ENCODE assay signal across 8 cellular contexts in the genomic region with DNA sequence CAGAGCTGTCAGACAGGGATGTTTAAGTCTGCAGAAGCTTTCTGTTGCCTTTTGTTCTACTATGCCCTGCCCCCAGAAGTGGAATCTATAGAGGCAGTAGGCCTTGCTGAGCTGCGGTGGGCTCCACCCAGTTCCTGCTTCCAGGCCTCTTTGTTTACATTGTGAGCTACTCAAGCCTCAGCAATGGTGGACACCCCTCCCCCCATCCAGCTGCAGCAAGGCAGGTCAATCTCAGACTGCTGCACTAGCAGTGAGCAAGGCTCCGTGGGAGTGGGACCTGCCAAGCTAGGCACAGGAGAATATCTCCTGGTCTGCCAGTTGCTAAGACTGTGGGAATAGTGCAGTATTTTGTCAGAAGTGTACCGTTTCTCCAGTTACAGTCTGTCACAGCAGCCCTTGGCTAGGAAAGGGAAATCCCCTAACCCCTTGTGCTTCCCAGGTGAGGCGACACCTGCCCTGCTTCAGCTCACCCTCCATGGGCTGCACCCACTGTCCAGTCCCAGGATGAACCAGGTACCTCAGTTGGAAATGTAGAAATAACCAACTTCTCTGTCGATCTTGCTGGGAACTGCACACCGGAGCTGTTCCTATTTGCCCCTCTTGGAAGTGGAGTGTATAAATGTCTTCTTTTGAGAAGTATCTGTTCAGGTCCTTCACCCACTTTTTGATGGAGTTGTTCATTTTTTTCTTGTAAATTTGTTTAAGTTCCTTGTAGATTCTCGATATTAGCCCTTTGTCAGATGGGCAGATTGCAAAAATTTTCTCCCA.
DNase-seq lines count a peak whose midpoint lies in the region; TF ChIP-seq lines count a peak whose summit lies in the region.

No MANE protein-coding gene starts in this region.

- no peak for TF ChIP-seq EP300 in sigmoid colon (IDR thresholded peaks at IDR 0.05)

- no peaks in the 10 kb centered on the region for H4K20me1 ChIP-seq in fibroblast of lung (ENCODE audit: control insufficient read depth, extremely low read depth, insufficient read depth, low read length)

- no peaks in the 10 kb centered on the region for H3K36me3 ChIP-seq in fibroblast of lung (ENCODE audit: control insufficient read depth, insufficient read depth, low read length)
- no peaks in the 10 kb centered on the region for H3K36me3 ChIP-seq in tibial artery
- H3K36me3 ChIP-seq in sigmoid colon, result no peaks in the 10 kb centered on the region

- H3K79me2 ChIP-seq in fibroblast of lung (ENCODE audit: control insufficient read depth, insufficient read depth, low read length), result no peaks in the 10 kb centered on the region

- H3K4me3 ChIP-seq in fibroblast of lung (replicated peaks in 1 of 4; ENCODE audit: control extremely low read depth in 1 of 4, insufficient read depth in 1 of 4, low read depth in 3 of 4, low read length in 4 of 4) (no peak overlapping the region), tibial artery (no peak overlapping the region), sigmoid colon (no peak overlapping the region)

- H3K9ac ChIP-seq in fibroblast of lung (ENCODE audit: insufficient read depth, low read length), result no peak overlapping the region

- no peaks in the 10 kb centered on the region for H3K9me3 ChIP-seq in fibroblast of lung (ENCODE audit: control insufficient read depth, insufficient read depth, low read depth, low read length)
- H3K9me3 ChIP-seq in tibial artery, result peaks cover 0 to 8% (median 0%) of the 10 kb centered on the region in 3 donors
- H3K9me3 ChIP-seq in sigmoid colon, result peaks cover 0 to 4% (median 0%) of the 10 kb centered on the region in 4 donors

- H2AFZ ChIP-seq in fibroblast of lung (ENCODE audit: low read length), result peak overlapping the region; percentile 13

- TF ChIP-seq POLR2A in sigmoid colon (IDR thresholded peaks at IDR 0.05), result no peak

- H3K4me1 ChIP-seq in fibroblast of lung (ENCODE audit: control insufficient read depth, extremely low read depth, insufficient read depth, low read length), result no peaks in the 10 kb centered on the region
- H3K4me1 ChIP-seq in tibial artery, result peaks cover 0 to 4% (median 0%) of the 10 kb centered on the region in 4 donors
- peaks cover 0 to 7% (median 4%) of the 10 kb centered on the region in 4 donors for H3K4me1 ChIP-seq in sigmoid colon

- no peak overlapping the region for H3K4me2 ChIP-seq in fibroblast of lung (ENCODE audit: extremely low read depth, insufficient read depth, low read length)

- DNase-seq in stimulated activated naive CD4-positive, alpha-beta T cell (lab: John Stamatoyannopoulos, UW), result peak in 4 of 6 experiments; percentile 50 to 75 (median 65)
- no peak for DNase-seq in stimulated activated naive CD4-positive, alpha-beta T cell treated with Interleukin-2 at 50 U/mL for 16 hours (lab: John Stamatoyannopoulos, UW)
- DNase-seq in T1000 (lab: John Stamatoyannopoulos, UW), result peak; percentile 9
- DNase-seq in fibroblast of lung (ENCODE audit: low read depth in 2 of 2), result peak; percentile 87 to 93
- peak; percentile 6 for DNase-seq in stimulated activated CD4-positive, alpha-beta T cell treated with anti-CD3 and anti-CD28 coated beads, Interleukin-4, amount 100 ng/mL, for 1 hour
- no peak for DNase-seq in NCI-H524 (lab: John Stamatoyannopoulos, UW)
- DNase-seq in tibial artery, result no peak
- no peak for DNase-seq in sigmoid colon

- 60 to 65% methylated on average over 7 of the region's 7 CpGs for WGBS in sigmoid colon, 2 donors

- intact Hi-C loops in tibial artery (cut with DNase I; ENCODE audit: low total_unique reads), result no loop called here
- intact Hi-C loops in sigmoid colon (cut with DNase I), result no loop called here

- no peak for TF ChIP-seq CTCF in fibroblast of lung (conservative IDR thresholded peaks at IDR 0.05 in 1 of 2, IDR thresholded peaks at IDR 0.05 in 1 of 2; ENCODE audit: low read depth in 1 of 2, low read length in 2 of 2)
- TF ChIP-seq CTCF in tibial artery (IDR thresholded peaks at IDR 0.05), result no peak
- no peak for TF ChIP-seq CTCF in sigmoid colon (IDR thresholded peaks at IDR 0.05)

- H3K27me3 ChIP-seq in fibroblast of lung (ENCODE audit: control insufficient read depth, insufficient read depth, low read length) (no peaks in the 10 kb centered on the region), tibial artery (no peaks in the 10 kb centered on the region), sigmoid colon (no peaks in the 10 kb centered on the region)

- H3K27ac ChIP-seq in fibroblast of lung (ENCODE audit: insufficient read depth, low read length) (no peak overlapping the region), tibial artery (no peak overlapping the region), sigmoid colon (no peak overlapping the region)

Comparison
In these comparisons a context has a peak if more than half of its experiments do, and no peak if none do; other contexts are left out.
1. DNase-seq: peak in stimulated activated naive CD4-positive, alpha-beta T cell (4 of 6), T1000 (single experiment), fibroblast of lung (2 of 2) and stimulated activated CD4-positive, alpha-beta T cell treated with anti-CD3 and anti-CD28 coated beads, Interleukin-4, amount 100 ng/mL, for 1 hour (single experiment); none in stimulated activated naive CD4-positive, alpha-beta T cell treated with Interleukin-2 at 50 U/mL for 16 hours (single experiment), NCI-H524 (0 of 2), tibial artery (0 of 2) and sigmoid colon (single experiment).